Comparison of ENCODE assay signal across 11 cellular contexts in genomic region chr1:27237112-27237511, GRCh38.
"Had no signal": no experiment of that assay in that cellular context is flagged by ENCODE, and none has a peak within 500 bp of the region (broad histone marks: within the 10 kb centered on the region; RNA-seq: fewer than 3 reads in every experiment).

No MANE protein-coding gene starts in this region.

- H3K36me3 Mint-ChIP-seq: activated naive CD4-positive, alpha-beta T cell treated with anti-CD3 and anti-CD28 coated beads, Interleukin-2, amount 50 U/mL, for 24 hours had no signal

- H3K9me3 ChIP-seq: esophagus muscularis mucosa, lower lobe of right lung, ovary, stomach, thoracic aorta had no signal

- H3K36me3 ChIP-seq: esophagus muscularis mucosa, lower lobe of right lung, ovary, stomach, thoracic aorta had no signal

- H3K9me3 Mint-ChIP-seq: activated naive CD4-positive, alpha-beta T cell treated with anti-CD3 and anti-CD28 coated beads, Interleukin-2, amount 50 U/mL, for 24 hours had no signal

- H3K27ac ChIP-seq: esophagus muscularis mucosa, lower lobe of right lung, ovary, stomach, thoracic aorta, VCaP had no signal

- DNase-seq: activated CD4-positive, alpha-beta T cell treated with anti-CD3 and anti-CD28 coated beads for 36 hours; activated CD8-positive, alpha-beta T cell treated with anti-CD3 and anti-CD28 coated beads, Interleukin-2, amount 10 ng/mL, durations not matched to agents 7 days and 5 days; amygdala; hypothalamus; lower lobe of right lung; ovary; stomach had no signal

- H3K4me3 ChIP-seq: esophagus muscularis mucosa, lower lobe of right lung, ovary, thoracic aorta had no signal

- H3K4me3 Mint-ChIP-seq: activated CD4-positive, alpha-beta T cell treated with anti-CD3 and anti-CD28 coated beads for 36 hours; activated CD8-positive, alpha-beta T cell treated with anti-CD3 and anti-CD28 coated beads, Interleukin-2, amount 10 ng/mL, durations not matched to agents 7 days and 5 days had no signal

- H3K27me3 Mint-ChIP-seq: activated CD4-positive, alpha-beta T cell treated with anti-CD3 and anti-CD28 coated beads for 36 hours; activated naive CD4-positive, alpha-beta T cell treated with anti-CD3 and anti-CD28 coated beads, Interleukin-2, amount 50 U/mL, for 24 hours had no signal

- H3K27ac Mint-ChIP-seq: activated CD4-positive, alpha-beta T cell treated with anti-CD3 and anti-CD28 coated beads for 36 hours; activated CD8-positive, alpha-beta T cell treated with anti-CD3 and anti-CD28 coated beads, Interleukin-2, amount 10 ng/mL, durations not matched to agents 7 days and 5 days had no signal

- H3K27me3 ChIP-seq: esophagus muscularis mucosa, ovary, stomach had no signal
